17 cellular contexts compared by ENCODE assay signal in genomic region chr11:17184882-17185587, GRCh38. TPM values are rescaled to one million over a fixed set of nuclear protein-coding genes. Genes with fewer than 3 reads are reported as not detected.
DNase-seq lines count a peak whose midpoint lies in the region; ATAC-seq, FAIRE-seq and TF ChIP-seq lines count a peak whose summit lies in the region.
"Had no signal": no experiment of that assay in that cellular context is flagged by ENCODE, and none has a peak within 500 bp of the region (broad histone marks: within the 10 kb centered on the region; RNA-seq: fewer than 3 reads in every experiment).

No MANE protein-coding gene starts in this region.

- H2AFZ ChIP-seq in HepG2 (ENCODE audit: low read length) (no peak overlapping the region), PC-3 (ENCODE audit: low read length) (no peak overlapping the region), trophoblast cell (ENCODE audit: insufficient read depth, low read length, poor library complexity) (no peak overlapping the region)

- no peak for TF ChIP-seq POLR2A in HepG2 (IDR thresholded peaks at IDR 0.05; ENCODE audit: insufficient read depth in 1 of 2, low read depth in 2 of 2, low read length in 2 of 2)
- no peak for TF ChIP-seq POLR2A in right lobe of liver (IDR thresholded peaks at IDR 0.05)
- TF ChIP-seq POLR2A in heart left ventricle (IDR thresholded peaks at IDR 0.05), result no peak

- H3K18ac ChIP-seq in trophoblast cell (ENCODE audit: low read length), result no peak overlapping the region

- POLR2A ChIA-PET in HepG2 (lab: Yijun Ruan, JAX) (no interaction called here), PC-3 (lab: Charles Lee; ENCODE audit: unreplicated experiment) (interaction anchor here (0.5 to 0.6 kb wide), 2 partner anchors 23 to 168 kb away, joined by 3 to 7 read pairs; partner anchors contain the start of gene PIK3C2A)

- no peak overlapping the region for H3K27ac ChIP-seq in HepG2 (ENCODE audit: extremely low read length, insufficient read depth, low read length)
- H3K27ac ChIP-seq in right lobe of liver, result no peak overlapping the region
- H3K27ac ChIP-seq in PC-3 (ENCODE audit: low read length), result no peak overlapping the region
- H3K27ac ChIP-seq in trophoblast cell (ENCODE audit: low read depth, low read length), result no peak overlapping the region
- no peak overlapping the region for H3K27ac ChIP-seq in heart left ventricle
- H3K27ac ChIP-seq in right cardiac atrium (ENCODE audit: low read length), result no peak overlapping the region
- H3K27ac ChIP-seq: 22Rv1; BLaER1 treated with 17β-estradiol and CSF1 and Interleukin-3, amounts not matched to agents 10 nM and 100 nM had no signal

- H4K8ac ChIP-seq in trophoblast cell (ENCODE audit: low read depth, low read length), result no peak overlapping the region

- no peak overlapping the region for H2AK5ac ChIP-seq in trophoblast cell (ENCODE audit: low read length)

- peaks cover 6 to 21% of the 10 kb centered on the region in 2 experiments; a peak in 3 of 5 replicates for H3K36me3 ChIP-seq in HepG2 (replicated peaks in 1 of 2; ENCODE audit: control insufficient read depth in 1 of 2, insufficient read depth in 2 of 2, low read length in 2 of 2)
- peaks cover 0 to 2% (median 0%) of the 10 kb centered on the region in 4 donors for H3K36me3 ChIP-seq in right lobe of liver
- no peaks in the 10 kb centered on the region for H3K36me3 ChIP-seq in PC-3 (ENCODE audit: low read depth, low read length)
- H3K36me3 ChIP-seq in trophoblast cell (ENCODE audit: control insufficient read depth in 1 of 2, insufficient read depth in 2 of 2, low read length in 2 of 2), result peaks cover 5 to 10% of the 10 kb centered on the region in 2 experiments
- H3K36me3 ChIP-seq in heart left ventricle, result peaks cover 0 to 30% (median 14%) of the 10 kb centered on the region in 9 donors

- H3K9me3 ChIP-seq in HepG2 (ENCODE audit: low read length) (no peaks in the 10 kb centered on the region), right lobe of liver (no peaks in the 10 kb centered on the region), PC-3 (ENCODE audit: low read length) (no peaks in the 10 kb centered on the region), trophoblast cell (ENCODE audit: insufficient read depth, low read depth, low read length) (no peaks in the 10 kb centered on the region), heart left ventricle (no peaks in the 10 kb centered on the region), right cardiac atrium (ENCODE audit: control insufficient read depth, low read length) (no peaks in the 10 kb centered on the region)

- no peaks in the 10 kb centered on the region for H3K79me1 ChIP-seq in trophoblast cell (ENCODE audit: low read length)

- ATAC-seq in HepG2, result no peak
- ATAC-seq in right lobe of liver, result no peak
- 0 out of 2 replicates have a peak, but pooled peaks have one; percentile 18 for ATAC-seq in PC-3
- no peak for ATAC-seq in heart left ventricle
- no peak for ATAC-seq in HG03442 (IDR thresholded peaks at IDR 0.05; ENCODE audit: unreplicated experiment)
- no peak for ATAC-seq in right cardiac atrium
- ATAC-seq: CD8-positive, alpha-beta T cell; GM12878 had no signal

- H3K9me2 ChIP-seq in PC-3 (replicated peaks; ENCODE audit: low read length), result no peaks in the 10 kb centered on the region

- H4K12ac ChIP-seq in trophoblast cell (ENCODE audit: low read depth, low read length), result no peak overlapping the region

- TF ChIP-seq CTCF in HepG2 (CRISPR knock-in tag; IDR thresholded peaks at IDR 0.05), result no peak
- TF ChIP-seq CTCF in right lobe of liver (IDR thresholded peaks at IDR 0.05), result no peak
- TF ChIP-seq CTCF in PC-3 (conservative IDR thresholded peaks at IDR 0.05; ENCODE audit: low read depth, low read length), result no peak
- no peak for TF ChIP-seq CTCF in epithelial cell of esophagus (IDR thresholded peaks at IDR 0.05; ENCODE audit: insufficient read depth, low read depth, low read length, missing control alignments)
- no peak for TF ChIP-seq CTCF in heart left ventricle (IDR thresholded peaks at IDR 0.05)

- no peak overlapping the region for H2BK12ac ChIP-seq in trophoblast cell (ENCODE audit: low read length)

- H4K20me1 ChIP-seq in HepG2 (ENCODE audit: insufficient read depth, low read length), result peaks cover 12% of the 10 kb centered on the region
- H4K20me1 ChIP-seq in PC-3 (ENCODE audit: low read length), result no peaks in the 10 kb centered on the region

- DNase-seq in HepG2 (ENCODE audit: low spot score), result no peak
- DNase-seq in right lobe of liver, result no peak
- no peak for DNase-seq in PC-3
- peak; percentile 44 for DNase-seq in epithelial cell of esophagus (ENCODE audit: low read depth)
- no peak for DNase-seq in trophoblast cell
- no peak for DNase-seq in heart left ventricle
- no peak for DNase-seq in right cardiac atrium
- DNase-seq: Calu3; CD8-positive, alpha-beta T cell; DMS79 treated with DMSO at 0.1 percent for 48 hours; GOT3; H9; KBM-7 had no signal

- no peaks in the 10 kb centered on the region for H3K4me1 ChIP-seq in HepG2 (ENCODE audit: insufficient read depth, low read length)
- no peaks in the 10 kb centered on the region for H3K4me1 ChIP-seq in right lobe of liver
- H3K4me1 ChIP-seq in PC-3 (ENCODE audit: insufficient read depth, low read length), result no peaks in the 10 kb centered on the region
- peaks cover 0 to 4% of the 10 kb centered on the region in 2 experiments for H3K4me1 ChIP-seq in trophoblast cell (ENCODE audit: control insufficient read depth in 1 of 2, insufficient read depth in 2 of 2, low read length in 2 of 2)
- peaks cover 0 to 12% (median 0%) of the 10 kb centered on the region in 12 donors for H3K4me1 ChIP-seq in heart left ventricle
- H3K4me1 ChIP-seq in right cardiac atrium (ENCODE audit: control insufficient read depth, insufficient read depth, low read length), result no peaks in the 10 kb centered on the region
- H3K4me1 ChIP-seq: BLaER1 treated with 17β-estradiol and CSF1 and Interleukin-3, amounts not matched to agents 10 nM and 100 nM had no signal

- no peaks in the 10 kb centered on the region for H3F3A ChIP-seq in PC-3 (ENCODE audit: low read length, unreplicated experiment)

- FAIRE-seq in HepG2 (lab: Jason Lieb, UNC), result no peak
- FAIRE-seq: GM12878 had no signal

- CTCF ChIA-PET in HepG2 (lab: Yijun Ruan, JAX; ENCODE audit: low intra/inter-chr PET ratio, low total read pairs) (no interaction called here), PC-3 (lab: Charles Lee) (no interaction called here)

- H3K4me2 ChIP-seq in HepG2 (ENCODE audit: low read depth, low read length), result no peak overlapping the region
- no peak overlapping the region for H3K4me2 ChIP-seq in PC-3 (ENCODE audit: low read length)
- H3K4me2 ChIP-seq in trophoblast cell (ENCODE audit: low read length), result no peak overlapping the region
- H3K4me2 ChIP-seq: BLaER1 treated with 17β-estradiol and CSF1 and Interleukin-3, amounts not matched to agents 10 nM and 100 nM had no signal

- no TSS peak for BruUV-seq in HepG2 (replicated peaks; lab: Mats Ljungman, UMichigan)
- BruUV-seq in PC-3 (replicated peaks; lab: Mats Ljungman, UMichigan), result no TSS peak

- no peak overlapping the region for H3K23ac ChIP-seq in trophoblast cell (ENCODE audit: low read length)

- peaks cover 77% of the 10 kb centered on the region for H3K79me2 ChIP-seq in HepG2 (ENCODE audit: insufficient read depth, low read length)
- H3K79me2 ChIP-seq in PC-3 (ENCODE audit: low read length), result peaks cover 30% of the 10 kb centered on the region
- peaks cover 9% of the 10 kb centered on the region for H3K79me2 ChIP-seq in trophoblast cell (ENCODE audit: control insufficient read depth, insufficient read depth, low read length, poor library complexity)

- peak overlapping the region; percentile 47 for H3K4ac ChIP-seq in trophoblast cell (ENCODE audit: low read depth, low read length)

- H3K4me3 ChIP-seq in HepG2 (replicated peaks in 1 of 3; ENCODE audit: insufficient read depth in 1 of 3, low read depth in 2 of 3, low read length in 3 of 3) (no peak overlapping the region), right lobe of liver (no peak overlapping the region), PC-3 (ENCODE audit: low read length) (no peak overlapping the region), epithelial cell of esophagus (ENCODE audit: low read length) (no peak overlapping the region), trophoblast cell (ENCODE audit: low read depth, low read length) (no peak overlapping the region), heart left ventricle (no peak overlapping the region), right cardiac atrium (ENCODE audit: low read length) (no peak overlapping the region)
- H3K4me3 ChIP-seq: BLaER1 treated with 17β-estradiol and CSF1 and Interleukin-3, amounts not matched to agents 10 nM and 100 nM; GM12878 had no signal

- intact Hi-C loops in HepG2 (cut with micrococcal nuclease; ENCODE audit: unreplicated experiment) (no loop called here), right lobe of liver (cut with DNase I) (no loop called here), PC-3 (cut with micrococcal nuclease) (no loop called here), heart left ventricle (cut with DNase I) (no loop called here), right cardiac atrium (cut with DNase I) (no loop called here)

- no peaks in the 10 kb centered on the region for H3K27me3 ChIP-seq in HepG2 (ENCODE audit: control insufficient read depth in 1 of 2, insufficient read depth in 2 of 2, low read length in 2 of 2)
- no peaks in the 10 kb centered on the region for H3K27me3 ChIP-seq in right lobe of liver
- no peaks in the 10 kb centered on the region for H3K27me3 ChIP-seq in PC-3 (ENCODE audit: low read length)
- no peaks in the 10 kb centered on the region for H3K27me3 ChIP-seq in trophoblast cell (ENCODE audit: insufficient read depth, low read length)
- H3K27me3 ChIP-seq in heart left ventricle, result no peaks in the 10 kb centered on the region
- no peaks in the 10 kb centered on the region for H3K27me3 ChIP-seq in right cardiac atrium (ENCODE audit: control insufficient read depth, insufficient read depth)
- H3K27me3 ChIP-seq: BLaER1 treated with 17β-estradiol and CSF1 and Interleukin-3, amounts not matched to agents 10 nM and 100 nM had no signal

- WGBS in HepG2 (ENCODE audit: low lambda C conversion rate), result 99% methylated on average over 2 of the region's 2 CpGs
- WGBS in right lobe of liver (ENCODE audit: insufficient coverage, low coverage, low lambda C conversion rate, missing lambda C conversion rate), result 49% methylated on average over 2 of the region's 2 CpGs
- no CpG with 5 or more reads among the region's 2 CpGs for WGBS in trophoblast cell (ENCODE audit: extremely low coverage, insufficient coverage, insufficient read length)
- WGBS in heart left ventricle, 4 donors, result 43 to 92% (median 67%) methylated on average over 2 of the region's 2 CpGs
- 42% methylated on average over 2 of the region's 2 CpGs for WGBS in right cardiac atrium

- no peak overlapping the region for H2BK5ac ChIP-seq in trophoblast cell (ENCODE audit: low read depth, low read length, poor library complexity)

- TF ChIP-seq RAD21 in HepG2 (CRISPR knock-in tag; IDR thresholded peaks at IDR 0.05), result no peak

- H3K14ac ChIP-seq in trophoblast cell (ENCODE audit: low read length), result no peak overlapping the region

- in situ Hi-C loops in HepG2 (cut with HindIII; ENCODE audit: extremely low pct_ligation_motif_present, low pct_unique_long_range_greater_than_20kb), result no loop called here

- no peak overlapping the region for H4K91ac ChIP-seq in trophoblast cell (ENCODE audit: low read depth, low read length)

- no peak overlapping the region for H2BK120ac ChIP-seq in trophoblast cell (ENCODE audit: insufficient read depth, low read length, poor library complexity)

- H3K9ac ChIP-seq in HepG2 (ENCODE audit: insufficient read depth, low read depth, low read length), result no peak overlapping the region
- no peak overlapping the region for H3K9ac ChIP-seq in PC-3 (ENCODE audit: low read length)
- H3K9ac ChIP-seq in trophoblast cell (ENCODE audit: low read length), result no peak overlapping the region
- H3K9ac ChIP-seq: BLaER1 treated with 17β-estradiol and CSF1 and Interleukin-3, amounts not matched to agents 10 nM and 100 nM had no signal

- TF ChIP-seq EP300 in HepG2 (IDR thresholded peaks at IDR 0.05; ENCODE audit: low read depth in 2 of 2, low read length in 2 of 2) (no peak), HepG2 (CRISPR knock-in tag; IDR thresholded peaks at IDR 0.05; ENCODE audit: borderline replicate concordance) (no peak)

RNA-seq across cellular contexts. Expression of gene PIK3C2A, which starts 22.8 kb away (rescaled TPM):
- total RNA-seq in HepG2 (2016; rRNA removed; fragmentation: Illumina TruSeq; extraction: Trizol) (49.9 and 117 TPM in 2 replicates), right lobe of liver (10 to 100 TPM; 20.3 to 36.4 (median 28.1) TPM), PC-3 (2014; rRNA removed) (30.1 and 35.0 TPM in 2 replicates), heart left ventricle (10 to 100 TPM; 28.5 to 52.2 (median 34.9) TPM), right cardiac atrium (10 to 100 TPM; 44.1 to 62.0 (median 52.5) TPM)
- 14.2 and 20.8 TPM in 2 replicates for total RNA-seq in HepG2 (2016; cell fraction: cytosol; rRNA removed; fragmentation: Illumina TruSeq; extraction: Trizol; ENCODE audit: low read depth)
- total RNA-seq in HepG2 (2016; cell fraction: insoluble cytoplasmic fraction; rRNA removed; fragmentation: Illumina TruSeq; extraction: Trizol), result 44.6 and 112 TPM in 2 replicates
- total RNA-seq in HepG2 (2016; cell fraction: membrane; rRNA removed; fragmentation: Illumina TruSeq; extraction: Trizol), result 33.1 and 34.1 TPM in 2 replicates
- total RNA-seq in HepG2 (2016; cell fraction: nucleus; rRNA removed; fragmentation: Illumina TruSeq; extraction: Trizol), result 62.5 and 71.3 TPM in 2 replicates
- polyA plus RNA-seq in HepG2 (2011; rRNA removed) (21.0 and 27.5 TPM in 2 replicates), heart left ventricle (10 to 100 TPM in 1 of 2 donors, 1 to 10 TPM in 1; 9.8 to 13.0 TPM), right cardiac atrium (10.5 TPM)
- polyA plus RNA-seq in HepG2 (2011; cell fraction: cytosol; rRNA removed), result 8.7 and 15.7 TPM in 2 replicates
- polyA plus RNA-seq in HepG2 (2011; cell fraction: nucleus; rRNA removed), result 20.6 and 32.7 TPM in 2 replicates
- polyA plus RNA-seq in HepG2 (2012), result 24.1 and 25.2 TPM in 2 replicates
- polyA plus RNA-seq in HepG2 (2016; cell fraction: cytosol; fragmentation: Illumina TruSeq; extraction: Trizol; ENCODE audit: low read depth), result 0.94 and 1.3 TPM in 2 replicates
- polyA plus RNA-seq in HepG2 (2016; cell fraction: insoluble cytoplasmic fraction; fragmentation: Illumina TruSeq; extraction: Trizol; ENCODE audit: low read depth), result 34.8 and 40.4 TPM in 2 replicates
- polyA plus RNA-seq in HepG2 (2016; cell fraction: membrane; fragmentation: Illumina TruSeq; extraction: Trizol; ENCODE audit: low read depth), result 2.3 and 3.5 TPM in 2 replicates
- 36.1 and 36.9 TPM in 2 replicates for polyA plus RNA-seq in HepG2 (2016; cell fraction: nucleus; fragmentation: Illumina TruSeq; extraction: Trizol; ENCODE audit: insufficient read depth, low read depth)
- polyA minus RNA-seq in HepG2 (2011; rRNA and poly(A)+ RNA removed; ENCODE audit: low replicate concordance), result 12.0 and 20.1 TPM in 2 replicates
- 33.6 and 37.3 TPM in 2 replicates for polyA minus RNA-seq in HepG2 (2011; cell fraction: cytosol; rRNA and poly(A)+ RNA removed)
- 83.9 and 93.4 TPM in 2 replicates for polyA minus RNA-seq in HepG2 (2011; cell fraction: nucleus; rRNA and poly(A)+ RNA removed)
- polyA plus RNA-seq in trophoblast cell (2013), result 145 and 149 TPM in 2 replicates
